Comparison of ENCODE assay signal across 8 cellular contexts in genomic region chr5:160119142-160119904, GRCh38. TPM values are rescaled to one million over a fixed set of nuclear protein-coding genes. Genes with fewer than 3 reads are reported as not detected.
DNase-seq lines count a peak whose midpoint lies in the region; ATAC-seq and TF ChIP-seq lines count a peak whose summit lies in the region.

TSS of gene PWWP2A (minus strand) at chr5:160119450. CDS start at chr5:160119388, 62 bp downstream.

- peak within 1 kb of the TSS; percentile 86 to 100 (median 98) for H3K27ac ChIP-seq in heart left ventricle

- ATAC-seq in HG02870 (IDR thresholded peaks at IDR 0.05; ENCODE audit: unreplicated experiment) (peak; percentile 93), heart left ventricle (peak; percentile 97 to 99 (median 98))

- no peaks in the 10 kb centered on the region for H3K9me3 ChIP-seq in heart left ventricle

- TF ChIP-seq CTCF in GM13976 (IDR thresholded peaks at IDR 0.05; ENCODE audit: borderline replicate concordance, control extremely low read depth, extremely low read depth, insufficient read depth, missing control alignments) (no peak), heart left ventricle (IDR thresholded peaks at IDR 0.05) (peak in 6 of 12 donors; percentile 9 to 46 (median 26)), type B pancreatic cell (conservative IDR thresholded peaks at IDR 0.05) (peak; percentile 46)

- peaks cover 7% of the 10 kb centered on the region for H3K4me1 Mint-ChIP-seq in type B pancreatic cell (ENCODE audit: unreplicated experiment)

- H3K36me3 ChIP-seq in heart left ventricle: peaks cover 0 to 33% (median 25%) of the 10 kb centered on the region in 9 donors

- peak within 1 kb of the TSS; percentile 97 for H3K4me3 Mint-ChIP-seq in type B pancreatic cell

- in situ Hi-C loops in GM13976 (cut with MboI; ENCODE audit: low sequenced_read_pairs, unreplicated experiment): no loop called here

- no peaks in the 10 kb centered on the region for H3K27me3 ChIP-seq in heart left ventricle

- peaks cover 5% of the 10 kb centered on the region for H3K36me3 Mint-ChIP-seq in type B pancreatic cell

- WGBS in heart left ventricle, 4 donors: 0% methylated on average over 37 to 55 of the region's 55 CpGs

- peak within 1 kb of the TSS; percentile 95 for H3K27ac Mint-ChIP-seq in type B pancreatic cell

- H3K27me3 Mint-ChIP-seq in type B pancreatic cell: peaks cover 7% of the 10 kb centered on the region

- peak within 1 kb of the TSS; percentile 75 to 100 (median 98) for H3K4me3 ChIP-seq in heart left ventricle

- peaks cover 0 to 20% (median 8%) of the 10 kb centered on the region in 12 donors for H3K4me1 ChIP-seq in heart left ventricle

- H3K9me3 Mint-ChIP-seq in type B pancreatic cell: no peaks in the 10 kb centered on the region

- DNase-seq in GM13976 (ENCODE audit: low spot score): peak; percentile 93
- DNase-seq in NCI-H146 treated with DMSO at 0.1 percent for 48 hours (lab: John Stamatoyannopoulos, UW; ENCODE audit: unreplicated experiment): peak; percentile 96
- peak; percentile 100 for DNase-seq in amniotic epithelial cell (ENCODE audit: low read depth)
- DNase-seq in heart left ventricle: peak; percentile 98 to 100 (median 99)
- peak; percentile 100 for DNase-seq in pons (ENCODE audit: low spot score)
- DNase-seq in type B pancreatic cell (ENCODE audit: extremely low spot score, unreplicated experiment): peak; percentile 96

- intact Hi-C loops in T-helper 1 cell treated with Interleukin-12 subunit alpha and Interleukin-12 subunit beta and Interleukin-4 antibody, amounts not matched to agents 30 ng/mL and 1 ng/mL, for 36 hours (cut with micrococcal nuclease): loop anchor here (1.0 to 5.0 kb wide), 15 partner anchors 23 to 1019 kb away; partner anchors contain the start of genes SLU7 and TTC1
- intact Hi-C loops in heart left ventricle (cut with DNase I): loop anchor here in 4 of 10 donors (1.0 to 10.0 kb wide), 7 partner anchors 46 to 275 kb away; no protein-coding TSS in a partner anchor

- TF ChIP-seq POLR2A in heart left ventricle (IDR thresholded peaks at IDR 0.05): peak in 1 of 2 donors; percentile 83

RNA-seq across cellular contexts. Expression of gene PWWP2A, which starts in this region (rescaled TPM):
- total RNA-seq in T-helper 1 cell treated with Interleukin-12 subunit alpha and Interleukin-12 subunit beta and Interleukin-4 antibody, amounts not matched to agents 30 ng/mL and 1 ng/mL, for 36 hours: 30.5 and 36.0 TPM in 2 replicates
- total RNA-seq in heart left ventricle (10 to 100 TPM in 6 of 9 donors, 1 to 10 TPM in 3; 9.3 to 13.7 (median 11.2) TPM), type B pancreatic cell (ENCODE audit: low replicate concordance) (28.8 and 29.2 TPM in 2 replicates)
- 1 to 10 TPM; 3.5 to 7.0 TPM for polyA plus RNA-seq in heart left ventricle

Comparison
In these comparisons a context has a peak if more than half of its experiments do, and no peak if none do; other contexts are left out.
1. Peak in every context shown above with its lines: DNase-seq, ATAC-seq, H3K4me3 ChIP-seq and H3K27ac ChIP-seq.